In the genomic region with DNA sequence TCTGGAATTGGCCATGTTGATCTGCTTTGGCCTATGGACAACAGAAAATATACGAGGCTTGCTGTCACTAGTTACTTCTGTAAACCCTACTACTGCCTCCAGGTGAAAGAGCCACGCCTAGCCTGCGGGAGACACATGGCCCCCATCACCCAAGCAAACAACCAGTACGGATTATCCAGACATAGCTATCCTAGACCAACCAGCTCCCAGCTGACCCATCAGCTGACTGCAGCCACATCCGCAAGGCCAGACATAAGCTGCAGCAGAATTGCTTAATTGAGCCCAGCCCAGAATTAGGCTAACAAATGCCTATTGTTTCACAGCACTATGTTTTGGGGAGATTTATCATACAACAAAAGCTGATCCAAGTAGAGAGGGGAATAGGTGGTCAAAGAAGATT, we compare ENCODE assay signal across 15 cellular contexts. TPM values are rescaled to one million over a fixed set of nuclear protein-coding genes. Genes with fewer than 3 reads are reported as not detected.
DNase-seq lines count a peak whose midpoint lies in the region; ATAC-seq and TF ChIP-seq lines count a peak whose summit lies in the region.
"Had no signal": no experiment of that assay in that cellular context is flagged by ENCODE, and none has a peak within 500 bp of the region (broad histone marks: within the 10 kb centered on the region; RNA-seq: fewer than 3 reads in every experiment).

No MANE protein-coding gene starts in this region.

- no peaks in the 10 kb centered on the region for H3K9me3 Mint-ChIP-seq in CD4-positive, CD25-positive, alpha-beta regulatory T cell
- H3K9me3 Mint-ChIP-seq: activated naive CD8-positive, alpha-beta T cell treated with anti-CD3 and anti-CD28 coated beads for 36 hours had no signal

- POLR2A ChIA-PET in PC-3 (lab: Charles Lee; ENCODE audit: unreplicated experiment) = no interaction called here

- H3K27me3 ChIP-seq in CD4-positive, CD25-positive, alpha-beta regulatory T cell (ENCODE audit: control insufficient read depth, insufficient read depth, low read length) = no peaks in the 10 kb centered on the region
- no peaks in the 10 kb centered on the region for H3K27me3 ChIP-seq in PC-3 (ENCODE audit: low read length)
- no peaks in the 10 kb centered on the region for H3K27me3 ChIP-seq in esophagus squamous epithelium
- H3K27me3 ChIP-seq: breast epithelium, heart right ventricle, sigmoid colon had no signal

- H3K4me1 Mint-ChIP-seq in CD4-positive, CD25-positive, alpha-beta regulatory T cell = peaks cover 24 to 43% (median 35%) of the 10 kb centered on the region in 4 donors

- H3K4me2 ChIP-seq in PC-3 (ENCODE audit: low read length) = peak overlapping the region; percentile 18

- no peaks in the 10 kb centered on the region for H4K20me1 ChIP-seq in PC-3 (ENCODE audit: low read length)

- DNase-seq in CD4-positive, CD25-positive, alpha-beta regulatory T cell = no peak
- DNase-seq in PC-3 (no peak), epithelial cell of prostate (ENCODE audit: low read depth, low spot score) (no peak), mucosa of descending colon (no peak), A172 (ENCODE audit: low spot score) (no peak), esophagus squamous epithelium (lab: John Stamatoyannopoulos, UW) (no peak)
- no peak for DNase-seq in stimulated activated CD4-positive, alpha-beta T cell treated with anti-CD3 and anti-CD28 coated beads, Interleukin-2, amount 100 ng/mL, for 24 hours
- DNase-seq: activated naive CD8-positive, alpha-beta T cell treated with anti-CD3 and anti-CD28 coated beads for 36 hours; heart right ventricle; kidney; NCI-H524 treated with DMSO at 0.1 percent for 48 hours; occipital lobe; sigmoid colon had no signal

- H3K79me2 ChIP-seq in PC-3 (ENCODE audit: low read length) = peaks cover 66% of the 10 kb centered on the region

- H3K4me3 Mint-ChIP-seq in CD4-positive, CD25-positive, alpha-beta regulatory T cell = no peak overlapping the region
- H3K4me3 Mint-ChIP-seq: activated naive CD8-positive, alpha-beta T cell treated with anti-CD3 and anti-CD28 coated beads for 36 hours had no signal

- peaks cover 16% of the 10 kb centered on the region for H3K36me3 Mint-ChIP-seq in CD4-positive, CD25-positive, alpha-beta regulatory T cell

- ATAC-seq in CD4-positive, CD25-positive, alpha-beta regulatory T cell (ENCODE audit: low read depth in 2 of 2) = no peak
- ATAC-seq in PC-3 (no peak), mucosa of descending colon (peak; percentile 55), HG03571 (IDR thresholded peaks at IDR 0.05; ENCODE audit: unreplicated experiment) (no peak)
- ATAC-seq: heart right ventricle had no signal

- peaks cover 4% of the 10 kb centered on the region for H3K36me3 ChIP-seq in CD4-positive, CD25-positive, alpha-beta regulatory T cell (ENCODE audit: control insufficient read depth, insufficient read depth, low read length)
- H3K36me3 ChIP-seq in PC-3 (ENCODE audit: low read depth, low read length) (no peaks in the 10 kb centered on the region), mucosa of descending colon (ENCODE audit: low read depth) (no peaks in the 10 kb centered on the region), esophagus squamous epithelium (peaks cover 0 to 5% (median 0%) of the 10 kb centered on the region in 3 donors)
- H3K36me3 ChIP-seq: breast epithelium had no signal

- no peak for TF ChIP-seq POLR2A in esophagus squamous epithelium (IDR thresholded peaks at IDR 0.05)

- BruUV-seq in PC-3 (replicated peaks; lab: Mats Ljungman, UMichigan) = no TSS peak

- no peak overlapping the region for H2AFZ ChIP-seq in PC-3 (ENCODE audit: low read length)

- H3K27ac Mint-ChIP-seq in CD4-positive, CD25-positive, alpha-beta regulatory T cell = peak overlapping the region in 2 of 3 donors; percentile 35 to 42
- H3K27ac Mint-ChIP-seq: activated naive CD8-positive, alpha-beta T cell treated with anti-CD3 and anti-CD28 coated beads for 36 hours had no signal

- no peaks in the 10 kb centered on the region for H3F3A ChIP-seq in PC-3 (ENCODE audit: low read length, unreplicated experiment)

- CTCF ChIA-PET in PC-3 (lab: Charles Lee) = no interaction called here

- 61 to 90% methylated on average over 2 to 3 of the region's 5 CpGs for WGBS in esophagus squamous epithelium, 2 donors

- TF ChIP-seq CTCF in PC-3 (conservative IDR thresholded peaks at IDR 0.05; ENCODE audit: low read depth, low read length) (no peak), mucosa of descending colon (IDR thresholded peaks at IDR 0.05) (no peak), esophagus squamous epithelium (IDR thresholded peaks at IDR 0.05) (no peak)

- H3K27ac ChIP-seq in CD4-positive, CD25-positive, alpha-beta regulatory T cell (ENCODE audit: insufficient read depth, low read length, poor library complexity, severe bottlenecking) = no peak overlapping the region
- H3K27ac ChIP-seq in PC-3 (ENCODE audit: low read length) (peak overlapping the region; percentile 75), epithelial cell of prostate (peak overlapping the region; percentile 24), esophagus squamous epithelium (peak overlapping the region in 1 of 4 donors; percentile 31)
- H3K27ac ChIP-seq: breast epithelium had no signal

- H3K9me2 ChIP-seq in PC-3 (replicated peaks; ENCODE audit: low read length) = no peaks in the 10 kb centered on the region

- H3K27me3 Mint-ChIP-seq in CD4-positive, CD25-positive, alpha-beta regulatory T cell = no peaks in the 10 kb centered on the region
- H3K27me3 Mint-ChIP-seq: activated naive CD8-positive, alpha-beta T cell treated with anti-CD3 and anti-CD28 coated beads for 36 hours had no signal

- H3K4me1 ChIP-seq in CD4-positive, CD25-positive, alpha-beta regulatory T cell (ENCODE audit: control insufficient read depth, insufficient read depth, low read length, poor library complexity, severe bottlenecking) = no peaks in the 10 kb centered on the region
- H3K4me1 ChIP-seq in PC-3 (ENCODE audit: insufficient read depth, low read length) = peaks cover 21% of the 10 kb centered on the region
- no peaks in the 10 kb centered on the region for H3K4me1 ChIP-seq in mucosa of descending colon (ENCODE audit: low read depth)
- peaks cover 0 to 35% (median 9%) of the 10 kb centered on the region in 3 donors for H3K4me1 ChIP-seq in esophagus squamous epithelium
- H3K4me1 ChIP-seq: breast epithelium had no signal

- H3K9me3 ChIP-seq in CD4-positive, CD25-positive, alpha-beta regulatory T cell (ENCODE audit: control insufficient read depth in 2 of 2, low read length in 2 of 2) = no peaks in the 10 kb centered on the region
- H3K9me3 ChIP-seq in PC-3 (ENCODE audit: low read length) (no peaks in the 10 kb centered on the region), mucosa of descending colon (no peaks in the 10 kb centered on the region), esophagus squamous epithelium (no peaks in the 10 kb centered on the region)
- H3K9me3 ChIP-seq: breast epithelium, heart right ventricle, sigmoid colon had no signal

- no peak overlapping the region for H3K9ac ChIP-seq in PC-3 (ENCODE audit: low read length)

- intact Hi-C loops in PC-3 (cut with micrococcal nuclease) (no loop called here), mucosa of descending colon (cut with DNase I, micrococcal nuclease) (no loop called here), esophagus squamous epithelium (cut with DNase I) (no loop called here)

- H3K4me3 ChIP-seq in CD4-positive, CD25-positive, alpha-beta regulatory T cell (ENCODE audit: low read depth, low read length) = no peak overlapping the region
- H3K4me3 ChIP-seq in PC-3 (ENCODE audit: low read length) (no peak overlapping the region), mucosa of descending colon (no peak overlapping the region), esophagus squamous epithelium (no peak overlapping the region)
- H3K4me3 ChIP-seq: breast epithelium, heart right ventricle, sigmoid colon had no signal

RNA-seq across cellular contexts. Expression of gene REV3L, which starts 13.5 kb away (rescaled TPM):
- 35.7 TPM for total RNA-seq in CD4-positive, CD25-positive, alpha-beta regulatory T cell
- polyA plus RNA-seq in CD4-positive, CD25-positive, alpha-beta regulatory T cell = 10 to 100 TPM in 1 of 4 donors, 1 to 10 TPM in 3; 6.5 to 11.2 (median 8.8) TPM
- total RNA-seq in PC-3 (2014; rRNA removed) (13.9 and 25.3 TPM in 2 replicates), mucosa of descending colon (10 to 100 TPM; 17.7 to 56.4 (median 20.7) TPM), esophagus squamous epithelium (10 to 100 TPM in 3 of 4 donors, 1 to 10 TPM in 1; 7.0 to 47.1 (median 18.8) TPM)
- total RNA-seq in A172 (2014; rRNA removed; shearing (Covaris generic)) = 14.9 and 15.3 TPM in 2 replicates
